ENCODE assay signal across 21 cellular contexts in the genomic region with DNA sequence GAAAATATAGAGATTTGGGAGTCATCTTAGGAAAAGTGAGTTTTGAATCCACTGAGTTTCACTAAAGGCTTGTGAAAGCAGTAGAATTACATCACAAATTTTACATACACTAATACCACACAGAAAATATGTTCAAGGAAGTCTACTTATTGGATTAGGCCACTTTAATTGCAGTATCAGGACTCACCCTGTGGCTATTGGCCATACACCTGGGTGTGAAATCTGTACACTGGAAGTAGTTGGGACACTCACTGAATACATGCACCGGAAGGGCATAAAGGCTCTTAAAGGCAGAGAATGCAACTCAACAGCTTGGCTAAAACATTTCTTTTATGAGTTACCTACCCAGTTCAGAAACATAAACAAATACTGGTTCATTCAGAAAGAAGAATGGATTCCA. TPM values are rescaled to one million over a fixed set of nuclear protein-coding genes. Genes with fewer than 3 reads are reported as not detected.
A peak's percentile ranks its signal among the peaks of the same experiment; 100 is the strongest.
DNase-seq lines count a peak whose midpoint lies in the region; ATAC-seq, FAIRE-seq and TF ChIP-seq lines count a peak whose summit lies in the region.
"Had no signal": no experiment of that assay in that cellular context is flagged by ENCODE, and none has a peak within 500 bp of the region (broad histone marks: within the 10 kb centered on the region; RNA-seq: fewer than 3 reads in every experiment).

No MANE protein-coding gene starts in this region.

- ATAC-seq in PC-3: no peak
- peak; percentile 29 for ATAC-seq in left lung
- ATAC-seq in HG02885 (IDR thresholded peaks at IDR 0.05; ENCODE audit: poor library complexity, unreplicated experiment): no peak
- ATAC-seq: GM23338, K562 had no signal

- H3K9me2 ChIP-seq in PC-3 (replicated peaks; ENCODE audit: low read length): no peaks in the 10 kb centered on the region

- H3K27ac Mint-ChIP-seq in MCF 10A (ENCODE audit: low read depth, unreplicated experiment): peak overlapping the region; percentile 7
- H3K27ac Mint-ChIP-seq in activated naive CD8-positive, alpha-beta T cell treated with anti-CD3 and anti-CD28 coated beads for 36 hours: no peak overlapping the region
- H3K27ac Mint-ChIP-seq: GM23338 had no signal

- H3K4me1 ChIP-seq in PC-3 (ENCODE audit: insufficient read depth, low read length): peaks cover 21% of the 10 kb centered on the region
- H3K4me1 ChIP-seq in left lung: peaks cover 0 to 8% of the 10 kb centered on the region in 2 donors
- no peaks in the 10 kb centered on the region for H3K4me1 ChIP-seq in small intestine (ENCODE audit: control insufficient read depth in 2 of 2, insufficient read depth in 1 of 2, low read depth in 1 of 2, low read length in 1 of 2)

- 77 to 93% (median 88%) methylated on average over 1 of the region's 1 CpG for WGBS in small intestine, 3 donors

- H3K36me3 Mint-ChIP-seq in MCF 10A (ENCODE audit: insufficient read depth, unreplicated experiment): no peaks in the 10 kb centered on the region
- H3K36me3 Mint-ChIP-seq in activated naive CD8-positive, alpha-beta T cell treated with anti-CD3 and anti-CD28 coated beads for 36 hours: no peaks in the 10 kb centered on the region

- CTCF ChIA-PET in PC-3 (lab: Charles Lee): no interaction called here
- CTCF ChIA-PET in MCF 10A (lab: Yijun Ruan, JAX): no interaction called here

- H3K4me1 Mint-ChIP-seq in MCF 10A (ENCODE audit: insufficient read depth, unreplicated experiment): peaks cover 5% of the 10 kb centered on the region
- H3K4me1 Mint-ChIP-seq in activated naive CD8-positive, alpha-beta T cell treated with anti-CD3 and anti-CD28 coated beads for 36 hours: no peaks in the 10 kb centered on the region
- H3K4me1 Mint-ChIP-seq: GM23338 had no signal

- H3K27me3 ChIP-seq in PC-3 (ENCODE audit: low read length) (no peaks in the 10 kb centered on the region), left lung (no peaks in the 10 kb centered on the region), small intestine (ENCODE audit: control insufficient read depth in 2 of 2, insufficient read depth in 2 of 2, low read length in 2 of 2) (no peaks in the 10 kb centered on the region), dorsolateral prefrontal cortex (peaks cover 0 to 82% (median 19%) of the 10 kb centered on the region in 45 donors)

- H3K9me3 Mint-ChIP-seq in MCF 10A (ENCODE audit: unreplicated experiment): no peaks in the 10 kb centered on the region
- H3K9me3 Mint-ChIP-seq in activated naive CD8-positive, alpha-beta T cell treated with anti-CD3 and anti-CD28 coated beads for 36 hours: no peaks in the 10 kb centered on the region
- H3K9me3 Mint-ChIP-seq: GM23338 had no signal

- H2AFZ ChIP-seq in PC-3 (ENCODE audit: low read length): no peak overlapping the region
- H2AFZ ChIP-seq: GM23338 had no signal

- H3K4me3 ChIP-seq in PC-3 (ENCODE audit: low read length): no peak overlapping the region
- no peak overlapping the region for H3K4me3 ChIP-seq in left lung
- no peak overlapping the region for H3K4me3 ChIP-seq in small intestine (ENCODE audit: low read depth in 1 of 2, low read length in 2 of 2)
- no peak overlapping the region for H3K4me3 ChIP-seq in dorsolateral prefrontal cortex
- H3K4me3 ChIP-seq: GM23338, K562 had no signal

- no TSS peak for BruUV-seq in PC-3 (replicated peaks; lab: Mats Ljungman, UMichigan)
- no TSS peak for BruUV-seq in MCF 10A (replicated peaks; lab: Mats Ljungman, UMichigan)

- no peak overlapping the region for H3K4me3 Mint-ChIP-seq in MCF 10A (ENCODE audit: unreplicated experiment)
- H3K4me3 Mint-ChIP-seq in activated naive CD8-positive, alpha-beta T cell treated with anti-CD3 and anti-CD28 coated beads for 36 hours: no peak overlapping the region
- H3K4me3 Mint-ChIP-seq: GM23338 had no signal

- H3K27me3 Mint-ChIP-seq in MCF 10A (ENCODE audit: insufficient read depth, unreplicated experiment): peaks cover 28% of the 10 kb centered on the region
- peaks cover 4% of the 10 kb centered on the region for H3K27me3 Mint-ChIP-seq in activated naive CD8-positive, alpha-beta T cell treated with anti-CD3 and anti-CD28 coated beads for 36 hours

- 0 out of 2 replicates have a peak overlapping the region, but pooled peaks have one; percentile 50 for H3K4me2 ChIP-seq in PC-3 (ENCODE audit: low read length)
- H3K4me2 ChIP-seq: GM23338 had no signal

- TF ChIP-seq CTCF in PC-3 (conservative IDR thresholded peaks at IDR 0.05; ENCODE audit: low read depth, low read length) (no peak), MCF 10A (IDR thresholded peaks at IDR 0.05; ENCODE audit: unreplicated experiment) (no peak), left lung (IDR thresholded peaks at IDR 0.05) (no peak), dorsolateral prefrontal cortex (IDR thresholded peaks at IDR 0.05 in 54 of 56, conservative IDR thresholded peaks at IDR 0.05 in 2 of 56; ENCODE audit: low read depth in 1 of 56, partially characterized antibody in 56 of 56) (no peak)

- FAIRE-seq in small intestine (lab: Jason Lieb, UNC): no peak
- FAIRE-seq: GM12892, GM18507, K562 had no signal

- intact Hi-C loops in PC-3 (cut with micrococcal nuclease): no loop called here
- intact Hi-C loops in MCF 10A (cut with micrococcal nuclease): no loop called here
- intact Hi-C loops in left lung (cut with DNase I): no loop called here
- intact Hi-C loops in dorsolateral prefrontal cortex (cut with DNase I): no loop called here

- no peak overlapping the region for H3K27ac ChIP-seq in PC-3 (ENCODE audit: low read length)
- H3K27ac ChIP-seq in left lung: no peak overlapping the region
- H3K27ac ChIP-seq in small intestine (ENCODE audit: low read depth in 1 of 2, low read length in 1 of 2): no peak overlapping the region
- H3K27ac ChIP-seq in dorsolateral prefrontal cortex: peak overlapping the region in 16 of 59 donors; percentile 5 to 48 (median 30)
- H3K27ac ChIP-seq: C4-2B had no signal

- no peaks in the 10 kb centered on the region for H3F3A ChIP-seq in PC-3 (ENCODE audit: low read length, unreplicated experiment)

- no peaks in the 10 kb centered on the region for H3K79me2 ChIP-seq in PC-3 (ENCODE audit: low read length)

- no peak overlapping the region for H3K9ac ChIP-seq in PC-3 (ENCODE audit: low read length)

- POLR2A ChIA-PET in PC-3 (lab: Charles Lee; ENCODE audit: unreplicated experiment): no interaction called here
- POLR2A ChIA-PET in MCF 10A (lab: Yijun Ruan, JAX): no interaction called here

- H3K36me3 ChIP-seq in PC-3 (ENCODE audit: low read depth, low read length) (no peaks in the 10 kb centered on the region), left lung (no peaks in the 10 kb centered on the region), small intestine (ENCODE audit: control insufficient read depth in 2 of 2, insufficient read depth in 2 of 2, low read length in 2 of 2) (no peaks in the 10 kb centered on the region)

- no peaks in the 10 kb centered on the region for H3K9me3 ChIP-seq in PC-3 (ENCODE audit: low read length)
- H3K9me3 ChIP-seq in left lung: no peaks in the 10 kb centered on the region
- no peaks in the 10 kb centered on the region for H3K9me3 ChIP-seq in small intestine (ENCODE audit: control insufficient read depth, low read depth)

- no peak for DNase-seq in PC-3
- peak; percentile 11 for DNase-seq in MCF 10A (ENCODE audit: unreplicated experiment)
- DNase-seq in left lung: no peak
- peak; percentile 17 for DNase-seq in small intestine
- no peak for DNase-seq in activated naive CD8-positive, alpha-beta T cell treated with anti-CD3 and anti-CD28 coated beads for 36 hours
- no peak for DNase-seq in dorsolateral prefrontal cortex
- DNase-seq: ACHN, AML-193, DMS79, HCEC 1CT, NCI-H187, NCI-H2107, NCI-H510A treated with DMSO at 0.1 percent for 48 hours, NCI-H774, RPMI8226 had no signal

- H4K20me1 ChIP-seq in PC-3 (ENCODE audit: low read length): no peaks in the 10 kb centered on the region

RNA-seq across cellular contexts. Expression of a gene that starts 19.8 kb away (rescaled TPM):
- total RNA-seq in PC-3 (2014; rRNA removed) (not detected in 2 replicates), MCF 10A (2022) (0.27 TPM in 1 of 2 replicates, not detected in the other), left lung (10 to 100 TPM; 19.5 to 20.6 TPM), dorsolateral prefrontal cortex (100 to 1,000 TPM in 32 of 120 experiments, 10 to 100 TPM in 88; 55.9 to 189 (median 89.3) TPM)
- 100 to 1,000 TPM in 1 of 3 donors, 10 to 100 TPM in 2; 20.5 to 160 (median 75.4) TPM for polyA plus RNA-seq in small intestine
- not detected for total RNA-seq in activated naive CD8-positive, alpha-beta T cell treated with anti-CD3 and anti-CD28 coated beads for 36 hours

Comparison
In these comparisons a context has a peak if more than half of its experiments do, and no peak if none do; other contexts are left out.
1. DNase-seq: peak in MCF 10A (single experiment) and small intestine (single experiment); none in PC-3 (single experiment), left lung (0 of 2), activated naive CD8-positive, alpha-beta T cell treated with anti-CD3 and anti-CD28 coated beads for 36 hours (single experiment) and dorsolateral prefrontal cortex (0 of 10).
2. RNA of a gene that starts 19.8 kb away (total RNA-seq): 55.9 to 189 TPM in dorsolateral prefrontal cortex and 19.5 to 20.6 TPM in left lung; 0.27 TPM in MCF 10A, not detected in PC-3 and not detected in activated naive CD8-positive, alpha-beta T cell treated with anti-CD3 and anti-CD28 coated beads for 36 hours; every median in the first group is over 10 times any median in the second.